20 cellular contexts compared by ENCODE assay signal in genomic region chr12:3075315-3075714, GRCh38. TPM values are rescaled to one million over a fixed set of nuclear protein-coding genes. Genes with fewer than 3 reads are reported as not detected.
DNase-seq lines count a peak whose midpoint lies in the region; ATAC-seq and TF ChIP-seq lines count a peak whose summit lies in the region.
"Had no signal": no experiment of that assay in that cellular context is flagged by ENCODE, and none has a peak within 500 bp of the region (broad histone marks: within the 10 kb centered on the region; RNA-seq: fewer than 3 reads in every experiment).

No MANE protein-coding gene starts in this region.

- peak overlapping the region; percentile 19 for H3K4me3 Mint-ChIP-seq in T-helper 2 cell treated with Interferon-gamma antibody and Interleukin-4, amounts not matched to agents 5 μg/mL and 100 μg/mL, for 36 hours
- H3K4me3 Mint-ChIP-seq in Caco-2 (ENCODE audit: unreplicated experiment), result peak overlapping the region; percentile 92
- H3K4me3 Mint-ChIP-seq in central memory CD8-positive, alpha-beta T cell, result peak overlapping the region; percentile 81
- peak overlapping the region; percentile 44 for H3K4me3 Mint-ChIP-seq in neural progenitor cell

- peaks cover 4% of the 10 kb centered on the region for H4K20me1 ChIP-seq in neural progenitor cell (ENCODE audit: low read depth)
- no peaks in the 10 kb centered on the region for H4K20me1 ChIP-seq in Karpas-422 (ENCODE audit: insufficient read depth, low read depth, low read length)

- H3K9ac ChIP-seq in neural progenitor cell (no peak overlapping the region), Karpas-422 (ENCODE audit: low read length) (no peak overlapping the region)

- TF ChIP-seq CTCF in Caco-2 (IDR thresholded peaks at IDR 0.05; ENCODE audit: insufficient read depth in 1 of 2, low read depth in 1 of 2, low read length in 1 of 2, severe bottlenecking in 1 of 2, unreplicated experiment in 1 of 2) (no peak), neural progenitor cell (IDR thresholded peaks at IDR 0.05) (no peak)

- H3K36me3 ChIP-seq in Caco-2 (ENCODE audit: control insufficient read depth, insufficient read depth, low read length) (no peaks in the 10 kb centered on the region), neural progenitor cell (no peaks in the 10 kb centered on the region), Karpas-422 (ENCODE audit: insufficient read depth, low read length) (no peaks in the 10 kb centered on the region)
- H3K36me3 ChIP-seq: heart right ventricle, ovary, right lobe of liver had no signal

- no peak overlapping the region for H2AFZ ChIP-seq in neural progenitor cell (replicated peaks)
- H2AFZ ChIP-seq in Karpas-422 (ENCODE audit: low read length), result no peak overlapping the region

- no peak for DNase-seq in T-helper 2 cell treated with Interferon-gamma antibody and Interleukin-4, amounts not matched to agents 5 μg/mL and 100 μg/mL, for 36 hours (ENCODE audit: low spot score)
- DNase-seq in T-helper 2 cell (no peak), Caco-2 (no peak), neural progenitor cell (ENCODE audit: low spot score) (no peak), AG08396 (ENCODE audit: low spot score) (no peak), NK-92 (lab: John Stamatoyannopoulos, UW; ENCODE audit: unreplicated experiment) (no peak), Karpas-422 (no peak)
- DNase-seq in central memory CD8-positive, alpha-beta T cell (ENCODE audit: low spot score in 2 of 2), result no peak
- DNase-seq: activated CD4-positive, alpha-beta T cell treated with anti-CD3 and anti-CD28 coated beads, Interleukin-2, amount 50 U/mL, for 48 hours; activated T-cell treated with anti-CD3 and anti-CD28 coated beads for 4 hours; heart right ventricle; NCI-H1436 treated with DMSO at 0.1 percent for 48 hours; OCI-M1; ovary; right lobe of liver; Right ventricle myocardium superior; substantia nigra; SW 1271 had no signal

- H3K36me3 Mint-ChIP-seq in T-helper 2 cell treated with Interferon-gamma antibody and Interleukin-4, amounts not matched to agents 5 μg/mL and 100 μg/mL, for 36 hours (ENCODE audit: low read depth), result no peaks in the 10 kb centered on the region
- H3K36me3 Mint-ChIP-seq in Caco-2 (ENCODE audit: insufficient read depth, unreplicated experiment) (peaks cover 6% of the 10 kb centered on the region), neural progenitor cell (no peaks in the 10 kb centered on the region)
- H3K36me3 Mint-ChIP-seq in central memory CD8-positive, alpha-beta T cell (ENCODE audit: insufficient read depth), result peaks cover 9% of the 10 kb centered on the region

- ATAC-seq in central memory CD8-positive, alpha-beta T cell (replicated peaks; ENCODE audit: extremely low read depth, poor library complexity, severe bottlenecking), result no peak
- ATAC-seq: heart right ventricle, HepG2, right lobe of liver had no signal

- H3K4me1 ChIP-seq in Caco-2 (peaks cover 5% of the 10 kb centered on the region), neural progenitor cell (peaks cover 13% of the 10 kb centered on the region), Karpas-422 (ENCODE audit: low read length) (peaks cover 7% of the 10 kb centered on the region; the same call in 1 of the 2 replicates)

- H3K27ac ChIP-seq in neural progenitor cell (no peak overlapping the region), Karpas-422 (ENCODE audit: low read length) (no peak overlapping the region)
- H3K27ac ChIP-seq: right lobe of liver had no signal

- CTCF ChIA-PET in Caco-2 (lab: Charles Lee), result no interaction called here

- H3F3A ChIP-seq in neural progenitor cell (ENCODE audit: low read depth), result peaks cover 9% of the 10 kb centered on the region

- H3K9me3 ChIP-seq in Caco-2 (no peaks in the 10 kb centered on the region), neural progenitor cell (ENCODE audit: low read depth) (no peaks in the 10 kb centered on the region), Karpas-422 (ENCODE audit: low read length) (no peaks in the 10 kb centered on the region)
- H3K9me3 ChIP-seq: heart right ventricle, ovary, right lobe of liver had no signal

- no peak overlapping the region for H3K27ac Mint-ChIP-seq in T-helper 2 cell treated with Interferon-gamma antibody and Interleukin-4, amounts not matched to agents 5 μg/mL and 100 μg/mL, for 36 hours
- H3K27ac Mint-ChIP-seq in Caco-2 (ENCODE audit: unreplicated experiment), result no peak overlapping the region
- no peak overlapping the region for H3K27ac Mint-ChIP-seq in central memory CD8-positive, alpha-beta T cell (ENCODE audit: low read depth)
- H3K27ac Mint-ChIP-seq in neural progenitor cell, result no peak overlapping the region
- H3K27ac Mint-ChIP-seq: dendritic cell treated with granulocyte-macrophage colony-stimulating factor and Interleukin-4, amounts not matched to agents 40 ng/mL and 50 ng/mL, for 4 days had no signal

- H3K27me3 Mint-ChIP-seq in T-helper 2 cell treated with Interferon-gamma antibody and Interleukin-4, amounts not matched to agents 5 μg/mL and 100 μg/mL, for 36 hours (ENCODE audit: low read depth), result peaks cover 28% of the 10 kb centered on the region
- no peaks in the 10 kb centered on the region for H3K27me3 Mint-ChIP-seq in Caco-2 (ENCODE audit: insufficient read depth, unreplicated experiment)
- peaks cover 8% of the 10 kb centered on the region for H3K27me3 Mint-ChIP-seq in central memory CD8-positive, alpha-beta T cell
- peaks cover 5% of the 10 kb centered on the region for H3K27me3 Mint-ChIP-seq in neural progenitor cell (ENCODE audit: insufficient read depth, low read depth)

- H3K79me2 ChIP-seq in neural progenitor cell (ENCODE audit: low read depth) (peaks cover 12% of the 10 kb centered on the region), Karpas-422 (ENCODE audit: low read length) (no peaks in the 10 kb centered on the region)

- BruUV-seq in Caco-2 (replicated peaks; lab: Mats Ljungman, UMichigan), result no TSS peak

- POLR2A ChIA-PET in Caco-2 (lab: Charles Lee), result no interaction called here

- H3K27me3 ChIP-seq in Caco-2 (replicated peaks; ENCODE audit: control insufficient read depth, insufficient read depth, low read length), result no peaks in the 10 kb centered on the region
- H3K27me3 ChIP-seq in neural progenitor cell, result peaks cover 29% of the 10 kb centered on the region
- H3K27me3 ChIP-seq in Karpas-422 (ENCODE audit: low read length), result no peaks in the 10 kb centered on the region
- H3K27me3 ChIP-seq: ovary, right lobe of liver had no signal

- H3K9me3 Mint-ChIP-seq in T-helper 2 cell treated with Interferon-gamma antibody and Interleukin-4, amounts not matched to agents 5 μg/mL and 100 μg/mL, for 36 hours, result no peaks in the 10 kb centered on the region
- H3K9me3 Mint-ChIP-seq in Caco-2 (ENCODE audit: unreplicated experiment) (no peaks in the 10 kb centered on the region), neural progenitor cell (no peaks in the 10 kb centered on the region)
- H3K9me3 Mint-ChIP-seq in central memory CD8-positive, alpha-beta T cell, result no peaks in the 10 kb centered on the region
- H3K9me3 Mint-ChIP-seq: dendritic cell treated with granulocyte-macrophage colony-stimulating factor and Interleukin-4, amounts not matched to agents 40 ng/mL and 50 ng/mL, for 4 days had no signal

- no peaks in the 10 kb centered on the region for H3K9me2 ChIP-seq in Karpas-422 (replicated peaks; ENCODE audit: insufficient read depth, low read length)

- peaks cover 7% of the 10 kb centered on the region for H3K4me1 Mint-ChIP-seq in T-helper 2 cell treated with Interferon-gamma antibody and Interleukin-4, amounts not matched to agents 5 μg/mL and 100 μg/mL, for 36 hours (ENCODE audit: low read depth)
- peaks cover 14% of the 10 kb centered on the region for H3K4me1 Mint-ChIP-seq in Caco-2 (ENCODE audit: low read depth, unreplicated experiment)
- H3K4me1 Mint-ChIP-seq in central memory CD8-positive, alpha-beta T cell, result peaks cover 7% of the 10 kb centered on the region
- peaks cover 19% of the 10 kb centered on the region for H3K4me1 Mint-ChIP-seq in neural progenitor cell

- intact Hi-C loops in Caco-2 (cut with micrococcal nuclease; ENCODE audit: unreplicated experiment), result no loop called here

- H3K4me2 ChIP-seq in neural progenitor cell (no peak overlapping the region), Karpas-422 (ENCODE audit: low read depth, low read length, poor library complexity, severe bottlenecking) (no peak overlapping the region)

- H3K4me3 ChIP-seq in Caco-2 (ENCODE audit: low read depth, low read length), result no peak overlapping the region
- no peak overlapping the region for H3K4me3 ChIP-seq in neural progenitor cell
- H3K4me3 ChIP-seq in Karpas-422 (ENCODE audit: low read length), result no peak overlapping the region
- H3K4me3 ChIP-seq: heart right ventricle, ovary, right lobe of liver had no signal

RNA-seq across cellular contexts. Expression of gene TSPAN9, which starts 1.9 kb away (rescaled TPM):
- 45.5 and 49.1 TPM in 2 replicates for total RNA-seq in Caco-2 (2022)
- 7.8 and 26.2 TPM in 2 replicates for total RNA-seq in neural progenitor cell (ENCODE audit: low replicate concordance)
- total RNA-seq in Karpas-422 (2014; rRNA removed; shearing (Covaris generic); ENCODE audit: low replicate concordance), result 0.25 and 2.0 TPM in 2 replicates

Comparison
In these comparisons a context has a peak if more than half of its experiments do, and no peak if none do; other contexts are left out.
1. H3K4me3 Mint-ChIP-seq: peak in every context shown above with its lines; median percentile 92 in Caco-2; 81 in central memory CD8-positive, alpha-beta T cell; 44 in neural progenitor cell; 19 in T-helper 2 cell treated with Interferon-gamma antibody and Interleukin-4, amounts not matched to agents 5 μg/mL and 100 μg/mL, for 36 hours.